ENCODE assay signal across 16 cellular contexts in the genomic region with DNA sequence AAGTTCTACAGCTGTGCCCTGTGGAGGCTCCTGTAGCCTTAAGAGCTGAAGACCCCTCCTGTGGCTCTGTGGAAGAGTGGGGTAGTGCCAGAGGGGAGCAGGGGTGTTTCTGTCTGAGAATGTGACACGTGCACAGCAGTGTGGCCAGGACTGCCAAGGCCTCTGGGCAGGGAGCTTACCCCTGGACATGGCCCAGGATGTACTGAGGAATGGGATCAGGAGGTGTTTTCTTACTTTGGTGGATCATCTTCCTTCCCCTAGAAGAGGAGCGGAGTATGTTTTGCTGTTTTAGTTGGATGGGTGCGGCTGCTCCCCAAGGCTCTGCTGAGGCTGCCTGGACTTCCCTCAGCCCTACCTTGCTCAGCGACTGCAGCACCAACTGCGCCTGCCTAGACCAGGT.
DNase-seq lines count a peak whose midpoint lies in the region; ATAC-seq and TF ChIP-seq lines count a peak whose summit lies in the region.
"Had no signal": no experiment of that assay in that cellular context is flagged by ENCODE, and none has a peak within 500 bp of the region (broad histone marks: within the 10 kb centered on the region; RNA-seq: fewer than 3 reads in every experiment).

No MANE protein-coding gene starts in this region.

- ATAC-seq in right cardiac atrium = no peak
- ATAC-seq in mucosa of descending colon = peak; percentile 13
- no peak for ATAC-seq in GM18519 (IDR thresholded peaks at IDR 0.05; ENCODE audit: low FRiP score, unreplicated experiment)

- H3K27me3 Mint-ChIP-seq in activated naive CD8-positive, alpha-beta T cell = no peaks in the 10 kb centered on the region
- no peaks in the 10 kb centered on the region for H3K27me3 Mint-ChIP-seq in activated naive CD8-positive, alpha-beta T cell treated with anti-CD3 and anti-CD28 coated beads for 36 hours
- H3K27me3 Mint-ChIP-seq: CD4-positive, alpha-beta memory T cell had no signal

- peaks cover 27% of the 10 kb centered on the region for H3K36me3 ChIP-seq in right atrium auricular region
- no peaks in the 10 kb centered on the region for H3K36me3 ChIP-seq in mucosa of descending colon (ENCODE audit: low read depth)
- H3K36me3 ChIP-seq: HAP-1 had no signal

- H3K4me3 ChIP-seq in right atrium auricular region = no peak overlapping the region
- no peak overlapping the region for H3K4me3 ChIP-seq in right cardiac atrium (ENCODE audit: low read length)
- no peak overlapping the region for H3K4me3 ChIP-seq in mucosa of descending colon
- H3K4me3 ChIP-seq: BLaER1, HAP-1 had no signal

- no peaks in the 10 kb centered on the region for H3K27me3 ChIP-seq in right atrium auricular region
- H3K27me3 ChIP-seq in right cardiac atrium (ENCODE audit: control insufficient read depth, insufficient read depth) = no peaks in the 10 kb centered on the region
- H3K27me3 ChIP-seq: BLaER1 had no signal

- H3K9me3 ChIP-seq in right atrium auricular region = peaks cover 0 to 11% of the 10 kb centered on the region in 2 donors
- H3K9me3 ChIP-seq in right cardiac atrium (ENCODE audit: control insufficient read depth, low read length) = no peaks in the 10 kb centered on the region
- peaks cover 3% of the 10 kb centered on the region for H3K9me3 ChIP-seq in mucosa of descending colon
- H3K9me3 ChIP-seq: HAP-1 had no signal

- TF ChIP-seq CTCF in right atrium auricular region (IDR thresholded peaks at IDR 0.05) (no peak), mucosa of descending colon (IDR thresholded peaks at IDR 0.05) (no peak)

- DNase-seq in activated naive CD8-positive, alpha-beta T cell treated with anti-CD3 and anti-CD28 coated beads for 36 hours = no peak
- DNase-seq in right atrium auricular region (ENCODE audit: low spot score) (peak; percentile 38), right cardiac atrium (no peak), mucosa of descending colon (no peak), H4 (ENCODE audit: low spot score) (no peak), HUDEP-2 (lab: John Stamatoyannopoulos, UW; ENCODE audit: unreplicated experiment in 76 of 76) (no peak)
- DNase-seq: 8988T; CD4-positive, alpha-beta memory T cell; DMS153; DMS79; GDM1 had no signal

- intact Hi-C loops in right cardiac atrium (cut with DNase I) = no loop called here
- intact Hi-C loops in mucosa of descending colon (cut with DNase I, micrococcal nuclease) = no loop called here

- H3K27ac ChIP-seq in right atrium auricular region = no peak overlapping the region
- H3K27ac ChIP-seq in right cardiac atrium (ENCODE audit: low read length) = no peak overlapping the region
- H3K27ac ChIP-seq: BLaER1 had no signal

- no peaks in the 10 kb centered on the region for H3K4me1 Mint-ChIP-seq in activated naive CD8-positive, alpha-beta T cell (ENCODE audit: low read depth)
- no peaks in the 10 kb centered on the region for H3K4me1 Mint-ChIP-seq in activated naive CD8-positive, alpha-beta T cell treated with anti-CD3 and anti-CD28 coated beads for 36 hours
- H3K4me1 Mint-ChIP-seq: CD14-positive monocyte; CD4-positive, alpha-beta memory T cell had no signal

- 92% methylated on average over 5 of the region's 5 CpGs for WGBS in right cardiac atrium

- peak overlapping the region; percentile 34 for H3K27ac Mint-ChIP-seq in activated naive CD8-positive, alpha-beta T cell
- H3K27ac Mint-ChIP-seq in activated naive CD8-positive, alpha-beta T cell treated with anti-CD3 and anti-CD28 coated beads for 36 hours = no peak overlapping the region

- H3K4me1 ChIP-seq in right atrium auricular region = peaks cover 0 to 23% of the 10 kb centered on the region in 2 donors
- H3K4me1 ChIP-seq in right cardiac atrium (ENCODE audit: control insufficient read depth, insufficient read depth, low read length) = peaks cover 3% of the 10 kb centered on the region
- H3K4me1 ChIP-seq in mucosa of descending colon (ENCODE audit: low read depth) = no peaks in the 10 kb centered on the region
- H3K4me1 ChIP-seq: HAP-1 had no signal

- H3K36me3 Mint-ChIP-seq in activated naive CD8-positive, alpha-beta T cell = peaks cover 51% of the 10 kb centered on the region
- H3K36me3 Mint-ChIP-seq in activated naive CD8-positive, alpha-beta T cell treated with anti-CD3 and anti-CD28 coated beads for 36 hours = peaks cover 76% of the 10 kb centered on the region

- H3K9me3 Mint-ChIP-seq in activated naive CD8-positive, alpha-beta T cell (ENCODE audit: low read depth) = peaks cover 14% of the 10 kb centered on the region
- peaks cover 29% of the 10 kb centered on the region for H3K9me3 Mint-ChIP-seq in activated naive CD8-positive, alpha-beta T cell treated with anti-CD3 and anti-CD28 coated beads for 36 hours

- H3K4me3 Mint-ChIP-seq in activated naive CD8-positive, alpha-beta T cell = no peak overlapping the region
- H3K4me3 Mint-ChIP-seq in activated naive CD8-positive, alpha-beta T cell treated with anti-CD3 and anti-CD28 coated beads for 36 hours = no peak overlapping the region
- H3K4me3 Mint-ChIP-seq: CD14-positive monocyte had no signal
